ENCODE assay signal across 1 cellular context in the genomic region with DNA sequence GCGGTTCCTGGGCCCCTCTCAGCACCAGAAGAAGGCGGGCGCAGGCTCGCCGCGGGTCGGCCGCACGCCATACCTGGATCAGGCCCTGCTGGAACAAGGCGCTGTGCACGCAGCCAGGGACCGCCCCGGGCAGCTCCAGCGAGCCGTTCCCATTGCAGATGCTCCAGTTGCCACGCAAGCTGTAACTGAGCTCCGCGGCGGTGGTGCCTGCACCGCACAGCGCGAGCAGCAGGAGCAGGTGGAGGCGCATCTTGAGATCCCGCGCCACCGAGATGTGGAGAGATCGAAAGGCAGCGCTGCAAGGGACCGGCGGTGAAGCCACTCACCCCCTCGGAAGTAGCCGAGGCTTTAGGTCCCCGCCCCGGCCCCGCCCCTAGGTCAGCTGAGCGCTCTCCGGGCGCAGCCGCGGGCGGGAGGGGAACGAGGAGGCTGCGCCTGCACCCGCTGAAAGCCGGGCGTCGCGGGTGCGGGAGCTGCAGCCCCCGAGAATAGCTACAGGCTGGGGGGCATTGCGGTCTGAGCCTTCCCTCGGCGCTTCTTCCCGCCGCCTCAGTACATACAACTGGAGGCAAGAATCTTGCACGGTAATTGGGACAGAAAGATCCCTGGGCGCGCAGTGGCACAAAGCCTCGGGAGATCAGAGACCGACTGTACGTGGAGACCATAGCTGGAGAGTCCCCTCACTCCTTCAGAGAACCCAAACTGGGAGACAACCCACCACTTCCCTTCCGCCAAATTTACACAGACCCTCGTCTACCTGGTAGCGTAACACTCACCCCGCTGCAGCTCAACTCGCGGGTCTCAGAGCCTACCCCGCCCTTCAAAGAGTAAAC.
TF ChIP-seq lines count a peak whose summit lies in the region.

A gene (minus strand): TSS at position 324 of the 833 bp plus-strand sequence. CDS start 74 bp downstream, at position 250.

TF ChIP-seq in K562, 482 proteins besides CTCF, POLR2A, EP300 and RAD21 (continued from another document and continues in another):
- TF ChIP-seq MAZ (CRISPR knock-in tag; conservative IDR thresholded peaks at IDR 0.05 in 1 of 2, IDR thresholded peaks at IDR 0.05 in 1 of 2) (peak; percentile 72 to 95; a peak in 3 of 4 replicates), HOXB6 (CRISPR knock-in tag; IDR thresholded peaks at IDR 0.05; ENCODE audit: borderline replicate concordance) (no peak), POLR3G (IDR thresholded peaks at IDR 0.05; ENCODE audit: extremely low read depth, insufficient read length, insufficient replicate concordance) (no peak), ELF1 (tag; IDR thresholded peaks at IDR 0.05) (peak; percentile 31; the same call in 1 of the 2 replicates), MEIS2 (IDR thresholded peaks at IDR 0.05; ENCODE audit: partially characterized antibody) (no peak), CCAR2 (IDR thresholded peaks at IDR 0.05; ENCODE audit: low read depth, low read length) (no peak), RBM15 (IDR thresholded peaks at IDR 0.05; ENCODE audit: insufficient read depth, low read length) (no peak), KDM5B (IDR thresholded peaks at IDR 0.05; ENCODE audit: insufficient replicate concordance, low read depth, low read length) (no peak), SNRNP70 (optimal IDR thresholded peaks at IDR 0.05; ENCODE audit: low read depth, low read length) (no peak), ZNF76 (CRISPR knock-in tag; IDR thresholded peaks at IDR 0.05; ENCODE audit: borderline replicate concordance) (no peak), ETV6 (IDR thresholded peaks at IDR 0.05; ENCODE audit: borderline replicate concordance in 1 of 2, low read depth in 2 of 2, low read length in 1 of 2) (no peak), ETV6 (CRISPR knock-in tag; IDR thresholded peaks at IDR 0.05; ENCODE audit: borderline replicate concordance) (no peak), PHF20 (IDR thresholded peaks at IDR 0.05; ENCODE audit: partially characterized antibody) (peak; percentile 59), HNRNPH1 (optimal IDR thresholded peaks at IDR 0.05; ENCODE audit: low read depth, low read length) (no peak), CBFB (CRISPR knock-in tag; IDR thresholded peaks at IDR 0.05) (no peak), BRF1 (IDR thresholded peaks at IDR 0.05; ENCODE audit: borderline replicate concordance, extremely low read depth, insufficient read length) (no peak), TEAD1 (CRISPR knock-in tag; IDR thresholded peaks at IDR 0.05) (no peak), SMAD2 (IDR thresholded peaks at IDR 0.05; ENCODE audit: low read depth, low read length) (no peak), TGIF2 (CRISPR knock-in tag; IDR thresholded peaks at IDR 0.05) (no peak), EGR1 (conservative IDR thresholded peaks at IDR 0.05) (no peak), NFATC3 (IDR thresholded peaks at IDR 0.05) (no peak), MEF2A (IDR thresholded peaks at IDR 0.05; ENCODE audit: control insufficient read depth, low read depth, low read length) (no peak), HDAC6 (IDR thresholded peaks at IDR 0.05; ENCODE audit: low read depth, low read length) (no peak), SREBF1 (IDR thresholded peaks at IDR 0.05; ENCODE audit: borderline replicate concordance, low read depth, low read length) (no peak), ZNF444 (CRISPR knock-in tag; IDR thresholded peaks at IDR 0.05) (no peak), POLR2AphosphoS5 (IDR thresholded peaks at IDR 0.05; ENCODE audit: control insufficient read depth, insufficient read depth, low read depth, low read length) (no peak), SMAD4 (CRISPR knock-in tag; conservative IDR thresholded peaks at IDR 0.05) (no peak), PHF8 (IDR thresholded peaks at IDR 0.05; ENCODE audit: borderline replicate concordance, low read length) (peak; percentile 88; the same call in 1 of the 2 replicates), KLF6 (CRISPR knock-in tag; IDR thresholded peaks at IDR 0.05; ENCODE audit: borderline replicate concordance) (no peak), GABPA (tag; conservative IDR thresholded peaks at IDR 0.05; ENCODE audit: low read depth) (no peak), ESRRB (CRISPR knock-in tag; IDR thresholded peaks at IDR 0.05; ENCODE audit: borderline replicate concordance) (no peak), PRMT5 (CRISPR knock-in tag; IDR thresholded peaks at IDR 0.05) (no peak), ZSCAN32 (CRISPR knock-in tag; IDR thresholded peaks at IDR 0.05) (no peak), CHCHD3 (CRISPR knock-in tag; IDR thresholded peaks at IDR 0.05) (no peak), NR3C1 (CRISPR knock-in tag; IDR thresholded peaks at IDR 0.05) (peak; percentile 69; the same call in 1 of the 2 replicates), NCOA2 (IDR thresholded peaks at IDR 0.05; ENCODE audit: partially characterized antibody in 2 of 2) (no peak), TCF3 (CRISPR knock-in tag; IDR thresholded peaks at IDR 0.05) (no peak), CHD1 (IDR thresholded peaks at IDR 0.05; ENCODE audit: low read length) (no peak), RBM25 (IDR thresholded peaks at IDR 0.05; ENCODE audit: low read depth, low read length, severe bottlenecking) (no peak), ZNF347 (CRISPR knock-in tag; IDR thresholded peaks at IDR 0.05; ENCODE audit: low read depth) (no peak), EZH2 (IDR thresholded peaks at IDR 0.05; ENCODE audit: borderline replicate concordance, low read depth, low read length) (no peak), RBM39 (optimal IDR thresholded peaks at IDR 0.05; ENCODE audit: low read depth, low read length) (no peak), RCOR1 (IDR thresholded peaks at IDR 0.05; ENCODE audit: borderline replicate concordance in 1 of 2, low read depth in 2 of 2, low read length in 2 of 2) (no peak; a peak in 1 of 4 replicates), RBM14 (IDR thresholded peaks at IDR 0.05; ENCODE audit: borderline replicate concordance, insufficient read depth, low read depth, low read length) (no peak), ZNF146 (CRISPR knock-in tag; IDR thresholded peaks at IDR 0.05; ENCODE audit: unreplicated experiment) (no peak), SRSF7 (optimal IDR thresholded peaks at IDR 0.05; ENCODE audit: low read depth, low read length) (no peak), POLR3A (IDR thresholded peaks at IDR 0.05; ENCODE audit: borderline replicate concordance, extremely low read depth, insufficient read depth, insufficient read length) (no peak), SRSF1 (IDR thresholded peaks at IDR 0.05; ENCODE audit: low read depth, low read length) (0 out of 2 replicates have a peak, but pooled peaks have one; percentile 43), NUFIP1 (IDR thresholded peaks at IDR 0.05; ENCODE audit: partially characterized antibody) (no peak), SIRT6 (IDR thresholded peaks at IDR 0.05; ENCODE audit: low read depth, low read length) (no peak)
- TF ChIP-seq, protein P1, sequence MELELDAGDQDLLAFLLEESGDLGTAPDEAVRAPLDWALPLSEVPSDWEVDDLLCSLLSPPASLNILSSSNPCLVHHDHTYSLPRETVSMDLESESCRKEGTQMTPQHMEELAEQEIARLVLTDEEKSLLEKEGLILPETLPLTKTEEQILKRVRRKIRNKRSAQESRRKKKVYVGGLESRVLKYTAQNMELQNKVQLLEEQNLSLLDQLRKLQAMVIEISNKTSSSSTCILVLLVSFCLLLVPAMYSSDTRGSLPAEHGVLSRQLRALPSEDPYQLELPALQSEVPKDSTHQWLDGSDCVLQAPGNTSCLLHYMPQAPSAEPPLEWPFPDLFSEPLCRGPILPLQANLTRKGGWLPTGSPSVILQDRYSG (tag; conservative IDR thresholded peaks at IDR 0.05; ENCODE audit: low read depth) = no peak
- TF ChIP-seq, protein P2, sequence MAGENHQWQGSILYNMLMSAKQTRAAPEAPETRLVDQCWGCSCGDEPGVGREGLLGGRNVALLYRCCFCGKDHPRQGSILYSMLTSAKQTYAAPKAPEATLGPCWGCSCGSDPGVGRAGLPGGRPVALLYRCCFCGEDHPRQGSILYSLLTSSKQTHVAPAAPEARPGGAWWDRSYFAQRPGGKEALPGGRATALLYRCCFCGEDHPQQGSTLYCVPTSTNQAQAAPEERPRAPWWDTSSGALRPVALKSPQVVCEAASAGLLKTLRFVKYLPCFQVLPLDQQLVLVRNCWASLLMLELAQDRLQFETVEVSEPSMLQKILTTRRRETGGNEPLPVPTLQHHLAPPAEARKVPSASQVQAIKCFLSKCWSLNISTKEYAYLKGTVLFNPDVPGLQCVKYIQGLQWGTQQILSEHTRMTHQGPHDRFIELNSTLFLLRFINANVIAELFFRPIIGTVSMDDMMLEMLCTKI (IDR thresholded peaks at IDR 0.05; ENCODE audit: partially characterized antibody) = no peak
- TF ChIP-seq, protein P3, sequence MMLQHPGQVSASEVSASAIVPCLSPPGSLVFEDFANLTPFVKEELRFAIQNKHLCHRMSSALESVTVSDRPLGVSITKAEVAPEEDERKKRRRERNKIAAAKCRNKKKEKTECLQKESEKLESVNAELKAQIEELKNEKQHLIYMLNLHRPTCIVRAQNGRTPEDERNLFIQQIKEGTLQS (IDR thresholded peaks at IDR 0.05) = no peak
- TF ChIP-seq, protein P3 (CRISPR knock-in tag; conservative IDR thresholded peaks at IDR 0.05) = no peak
- TF ChIP-seq, protein P4, sequence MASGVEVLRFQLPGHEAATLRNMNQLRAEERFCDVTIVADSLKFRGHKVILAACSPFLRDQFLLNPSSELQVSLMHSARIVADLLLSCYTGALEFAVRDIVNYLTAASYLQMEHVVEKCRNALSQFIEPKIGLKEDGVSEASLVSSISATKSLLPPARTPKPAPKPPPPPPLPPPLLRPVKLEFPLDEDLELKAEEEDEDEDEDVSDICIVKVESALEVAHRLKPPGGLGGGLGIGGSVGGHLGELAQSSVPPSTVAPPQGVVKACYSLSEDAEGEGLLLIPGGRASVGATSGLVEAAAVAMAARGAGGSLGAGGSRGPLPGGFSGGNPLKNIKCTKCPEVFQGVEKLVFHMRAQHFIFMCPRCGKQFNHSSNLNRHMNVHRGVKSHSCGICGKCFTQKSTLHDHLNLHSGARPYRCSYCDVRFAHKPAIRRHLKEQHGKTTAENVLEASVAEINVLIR (CRISPR knock-in tag; IDR thresholded peaks at IDR 0.05) = no peak
- TF ChIP-seq, protein P5, sequence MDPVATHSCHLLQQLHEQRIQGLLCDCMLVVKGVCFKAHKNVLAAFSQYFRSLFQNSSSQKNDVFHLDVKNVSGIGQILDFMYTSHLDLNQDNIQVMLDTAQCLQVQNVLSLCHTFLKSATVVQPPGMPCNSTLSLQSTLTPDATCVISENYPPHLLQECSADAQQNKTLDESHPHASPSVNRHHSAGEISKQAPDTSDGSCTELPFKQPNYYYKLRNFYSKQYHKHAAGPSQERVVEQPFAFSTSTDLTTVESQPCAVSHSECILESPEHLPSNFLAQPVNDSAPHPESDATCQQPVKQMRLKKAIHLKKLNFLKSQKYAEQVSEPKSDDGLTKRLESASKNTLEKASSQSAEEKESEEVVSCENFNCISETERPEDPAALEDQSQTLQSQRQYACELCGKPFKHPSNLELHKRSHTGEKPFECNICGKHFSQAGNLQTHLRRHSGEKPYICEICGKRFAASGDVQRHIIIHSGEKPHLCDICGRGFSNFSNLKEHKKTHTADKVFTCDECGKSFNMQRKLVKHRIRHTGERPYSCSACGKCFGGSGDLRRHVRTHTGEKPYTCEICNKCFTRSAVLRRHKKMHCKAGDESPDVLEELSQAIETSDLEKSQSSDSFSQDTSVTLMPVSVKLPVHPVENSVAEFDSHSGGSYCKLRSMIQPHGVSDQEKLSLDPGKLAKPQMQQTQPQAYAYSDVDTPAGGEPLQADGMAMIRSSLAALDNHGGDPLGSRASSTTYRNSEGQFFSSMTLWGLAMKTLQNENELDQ (CRISPR knock-in tag; IDR thresholded peaks at IDR 0.05; ENCODE audit: borderline replicate concordance) = no peak; the same call in 1 of the 2 replicates
- TF ChIP-seq, protein P6, sequence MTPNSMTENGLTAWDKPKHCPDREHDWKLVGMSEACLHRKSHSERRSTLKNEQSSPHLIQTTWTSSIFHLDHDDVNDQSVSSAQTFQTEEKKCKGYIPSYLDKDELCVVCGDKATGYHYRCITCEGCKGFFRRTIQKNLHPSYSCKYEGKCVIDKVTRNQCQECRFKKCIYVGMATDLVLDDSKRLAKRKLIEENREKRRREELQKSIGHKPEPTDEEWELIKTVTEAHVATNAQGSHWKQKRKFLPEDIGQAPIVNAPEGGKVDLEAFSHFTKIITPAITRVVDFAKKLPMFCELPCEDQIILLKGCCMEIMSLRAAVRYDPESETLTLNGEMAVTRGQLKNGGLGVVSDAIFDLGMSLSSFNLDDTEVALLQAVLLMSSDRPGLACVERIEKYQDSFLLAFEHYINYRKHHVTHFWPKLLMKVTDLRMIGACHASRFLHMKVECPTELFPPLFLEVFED (CRISPR knock-in tag; conservative IDR thresholded peaks at IDR 0.05) = no peak
- TF ChIP-seq, protein P7, sequence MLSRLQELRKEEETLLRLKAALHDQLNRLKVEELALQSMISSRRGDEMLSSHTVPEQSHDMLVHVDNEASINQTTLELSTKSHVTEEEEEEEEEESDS (CRISPR knock-in tag; IDR thresholded peaks at IDR 0.05) = no peak
- TF ChIP-seq, protein P8, sequence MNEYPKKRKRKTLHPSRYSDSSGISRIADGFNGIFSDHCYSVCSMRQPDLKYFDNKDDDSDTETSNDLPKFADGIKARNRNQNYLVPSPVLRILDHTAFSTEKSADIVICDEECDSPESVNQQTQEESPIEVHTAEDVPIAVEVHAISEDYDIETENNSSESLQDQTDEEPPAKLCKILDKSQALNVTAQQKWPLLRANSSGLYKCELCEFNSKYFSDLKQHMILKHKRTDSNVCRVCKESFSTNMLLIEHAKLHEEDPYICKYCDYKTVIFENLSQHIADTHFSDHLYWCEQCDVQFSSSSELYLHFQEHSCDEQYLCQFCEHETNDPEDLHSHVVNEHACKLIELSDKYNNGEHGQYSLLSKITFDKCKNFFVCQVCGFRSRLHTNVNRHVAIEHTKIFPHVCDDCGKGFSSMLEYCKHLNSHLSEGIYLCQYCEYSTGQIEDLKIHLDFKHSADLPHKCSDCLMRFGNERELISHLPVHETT (CRISPR knock-in tag; conservative IDR thresholded peaks at IDR 0.05 in 1 of 2, IDR thresholded peaks at IDR 0.05 in 1 of 2) = no peak
- TF ChIP-seq, protein P9, sequence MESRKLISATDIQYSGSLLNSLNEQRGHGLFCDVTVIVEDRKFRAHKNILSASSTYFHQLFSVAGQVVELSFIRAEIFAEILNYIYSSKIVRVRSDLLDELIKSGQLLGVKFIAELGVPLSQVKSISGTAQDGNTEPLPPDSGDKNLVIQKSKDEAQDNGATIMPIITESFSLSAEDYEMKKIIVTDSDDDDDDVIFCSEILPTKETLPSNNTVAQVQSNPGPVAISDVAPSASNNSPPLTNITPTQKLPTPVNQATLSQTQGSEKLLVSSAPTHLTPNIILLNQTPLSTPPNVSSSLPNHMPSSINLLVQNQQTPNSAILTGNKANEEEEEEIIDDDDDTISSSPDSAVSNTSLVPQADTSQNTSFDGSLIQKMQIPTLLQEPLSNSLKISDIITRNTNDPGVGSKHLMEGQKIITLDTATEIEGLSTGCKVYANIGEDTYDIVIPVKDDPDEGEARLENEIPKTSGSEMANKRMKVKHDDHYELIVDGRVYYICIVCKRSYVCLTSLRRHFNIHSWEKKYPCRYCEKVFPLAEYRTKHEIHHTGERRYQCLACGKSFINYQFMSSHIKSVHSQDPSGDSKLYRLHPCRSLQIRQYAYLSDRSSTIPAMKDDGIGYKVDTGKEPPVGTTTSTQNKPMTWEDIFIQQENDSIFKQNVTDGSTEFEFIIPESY (CRISPR knock-in tag; IDR thresholded peaks at IDR 0.05) = no peak; the same call in 1 of the 2 replicates
